8 cellular contexts compared by ENCODE assay signal in the genomic region with DNA sequence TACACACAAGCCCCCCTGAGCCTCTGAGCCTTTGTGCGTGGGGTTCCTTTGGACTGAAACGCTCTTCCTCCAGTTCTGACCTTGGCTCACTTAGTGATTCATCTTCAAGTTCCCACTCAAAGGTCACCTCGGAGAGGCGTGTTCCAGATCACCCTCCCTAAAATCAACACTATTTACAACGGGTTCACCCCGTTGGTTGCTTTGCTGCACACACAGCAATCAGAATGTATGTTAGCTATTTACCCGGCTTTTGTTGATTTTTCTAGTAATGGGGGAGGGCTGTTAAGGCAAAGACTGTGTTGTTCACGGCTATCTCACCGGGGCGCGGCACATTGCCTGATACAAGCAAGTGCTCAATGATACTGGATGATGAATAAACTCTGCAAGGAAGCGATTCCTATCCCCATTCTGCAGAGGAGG. TPM values are rescaled to one million over a fixed set of nuclear protein-coding genes. Genes with fewer than 3 reads are reported as not detected.
DNase-seq lines count a peak whose midpoint lies in the region; ATAC-seq and TF ChIP-seq lines count a peak whose summit lies in the region.

No MANE protein-coding gene starts in this region.

- H3K4me3 ChIP-seq in Panc1 (ENCODE audit: low read depth in 2 of 2, low read length in 2 of 2) (peak overlapping the region; percentile 57 to 84), esophagus muscularis mucosa (peak overlapping the region; percentile 77 to 91 (median 88)), osteoblast (ENCODE audit: insufficient read depth, low read length) (peak overlapping the region; percentile 96)

- intact Hi-C loops in Calu3 (cut with micrococcal nuclease; ENCODE audit: unreplicated experiment) = loop anchor here (2.0 kb wide), 1 partner anchor 74 kb away; the partner anchor contains the start of gene SEC14L5
- intact Hi-C loops in Panc1 (cut with micrococcal nuclease; ENCODE audit: unreplicated experiment) = no loop called here
- intact Hi-C loops in esophagus muscularis mucosa (cut with DNase I) = no loop called here

- H3K27me3 ChIP-seq in Panc1 (ENCODE audit: control insufficient read depth, insufficient read depth, low read length) (no peaks in the 10 kb centered on the region), esophagus muscularis mucosa (no peaks in the 10 kb centered on the region), osteoblast (ENCODE audit: insufficient read depth, low read length) (no peaks in the 10 kb centered on the region)

- H3K9me3 ChIP-seq in Panc1 (ENCODE audit: control insufficient read depth, insufficient read depth, low read depth, low read length) (no peaks in the 10 kb centered on the region), esophagus muscularis mucosa (no peaks in the 10 kb centered on the region), osteoblast (ENCODE audit: low read depth, low read length) (no peaks in the 10 kb centered on the region)

- H3K4me3 Mint-ChIP-seq in Calu3 (ENCODE audit: low read depth, unreplicated experiment) = peak overlapping the region; percentile 76

- CTCF ChIA-PET in Calu3 (lab: Charles Lee) = interaction anchor here (0.6 kb wide), 1 partner anchor 62 kb away, joined by 5 read pairs; no protein-coding TSS in a partner anchor
- CTCF ChIA-PET in Panc1 (lab: Charles Lee) = no interaction called here

- DNase-seq in Calu3 (no peak), Panc1 (ENCODE audit: low read depth, low spot score) (no peak), esophagus muscularis mucosa (ENCODE audit: extremely low spot score) (no peak), osteoblast (ENCODE audit: insufficient read length, low spot score, missing footprints) (peak; percentile 72), hippocampal formation (lab: John Stamatoyannopoulos, UW) (no peak)
- DNase-seq in activated effector memory CD4-positive, alpha-beta T cell treated with Interleukin-2 at 50 U/mL for 16 hours = no peak

- TF ChIP-seq EP300 in esophagus muscularis mucosa (IDR thresholded peaks at IDR 0.05) = no peak

- H3K4me1 Mint-ChIP-seq in Calu3 (ENCODE audit: low read depth, unreplicated experiment) = peaks cover 25% of the 10 kb centered on the region

- H3K27ac ChIP-seq in Panc1 (ENCODE audit: low read length) (peak overlapping the region; percentile 87; the same call in 1 of the 2 replicates), esophagus muscularis mucosa (replicated peaks in 1 of 4) (peak overlapping the region in 1 of 4 donors; percentile 59), osteoblast (ENCODE audit: low read depth, low read length) (no peak overlapping the region)

- POLR2A ChIA-PET in Panc1 (lab: Charles Lee) = no interaction called here

- H4K20me1 ChIP-seq in osteoblast (ENCODE audit: insufficient read depth, low read length) = no peaks in the 10 kb centered on the region

- peak overlapping the region; percentile 99 for H2AFZ ChIP-seq in osteoblast (ENCODE audit: low read length)

- H3K9me3 Mint-ChIP-seq in Calu3 (ENCODE audit: low read depth, unreplicated experiment) = no peaks in the 10 kb centered on the region

- peaks cover 11% of the 10 kb centered on the region for H3K4me1 ChIP-seq in Panc1 (ENCODE audit: control insufficient read depth, insufficient read depth, low read length)
- H3K4me1 ChIP-seq in esophagus muscularis mucosa = peaks cover 16 to 26% (median 23%) of the 10 kb centered on the region in 4 donors
- peaks cover 23% of the 10 kb centered on the region for H3K4me1 ChIP-seq in osteoblast (ENCODE audit: insufficient read depth, low read length)

- in situ Hi-C loops in Panc1 (cut with HindIII; ENCODE audit: low pct_unique_long_range_greater_than_20kb, low sequenced_read_pairs) = no loop called here

- peaks cover 21% of the 10 kb centered on the region for H3K36me3 Mint-ChIP-seq in Calu3 (ENCODE audit: insufficient read depth, unreplicated experiment)

- H3K36me3 ChIP-seq in Panc1 (ENCODE audit: control insufficient read depth, insufficient read depth, low read length) (no peaks in the 10 kb centered on the region), esophagus muscularis mucosa (peaks cover 7 to 39% (median 18%) of the 10 kb centered on the region in 4 donors), osteoblast (ENCODE audit: insufficient read depth, low read length) (no peaks in the 10 kb centered on the region)

- WGBS in esophagus muscularis mucosa = 39% methylated on average over 12 of the region's 12 CpGs

- no peak for TF ChIP-seq POLR2A in esophagus muscularis mucosa (IDR thresholded peaks at IDR 0.05; ENCODE audit: low read depth)

- no peaks in the 10 kb centered on the region for H3K79me2 ChIP-seq in osteoblast (ENCODE audit: insufficient read depth, low read length)

- H3K27ac Mint-ChIP-seq in Calu3 (ENCODE audit: unreplicated experiment) = no peak overlapping the region

- H3K4me2 ChIP-seq in osteoblast (ENCODE audit: insufficient read depth, low read length) = peak overlapping the region; percentile 100

- TF ChIP-seq CTCF in Calu3 (IDR thresholded peaks at IDR 0.05; ENCODE audit: unreplicated experiment) = no peak
- TF ChIP-seq CTCF in Panc1 (IDR thresholded peaks at IDR 0.05) = no peak
- TF ChIP-seq CTCF in esophagus muscularis mucosa (IDR thresholded peaks at IDR 0.05) = no peak
- TF ChIP-seq CTCF in osteoblast (IDR thresholded peaks at IDR 0.05; ENCODE audit: extremely low read depth, low read depth, low read length) = no peak

- BruUV-seq in Calu3 (replicated peaks; lab: Mats Ljungman, UMichigan) (TSS peak; percentile 68), Panc1 (replicated peaks; lab: Mats Ljungman, UMichigan) (no TSS peak)

- peaks cover 30% of the 10 kb centered on the region for H3K27me3 Mint-ChIP-seq in Calu3 (ENCODE audit: unreplicated experiment)

- no peak for ATAC-seq in Panc1
- no peak for ATAC-seq in HG03159 (IDR thresholded peaks at IDR 0.05; ENCODE audit: unreplicated experiment)
- no peak for ATAC-seq in HG03520 (IDR thresholded peaks at IDR 0.05; ENCODE audit: unreplicated experiment)

RNA-seq across cellular contexts. Expression of gene NAGPA, which starts 1.0 kb away (rescaled TPM):
- total RNA-seq in Calu3 (2022) (15.8 and 16.1 TPM in 2 replicates), Panc1 (2021; ENCODE audit: unreplicated experiment) (19.2 TPM), esophagus muscularis mucosa (10 to 100 TPM; 15.4 to 24.1 (median 21.1) TPM), osteoblast (29.8 and 40.2 TPM in 2 replicates)
- polyA plus RNA-seq in Panc1 (2012; ENCODE audit: insufficient read length) = 25.0 TPM

RNA-seq across cellular contexts. Expression of gene C16orf89, which starts 33.0 kb away (rescaled TPM):
- not detected in 2 replicates for total RNA-seq in Calu3 (2022)
- total RNA-seq in Panc1 (2021; ENCODE audit: unreplicated experiment) = not detected
- polyA plus RNA-seq in Panc1 (2012; ENCODE audit: insufficient read length) = not detected
- total RNA-seq in esophagus muscularis mucosa = 1 to 10 TPM; 1.5 to 2.1 (median 1.9) TPM
- 0.59 TPM in 1 of 2 replicates, not detected in the other for total RNA-seq in osteoblast

RNA-seq across cellular contexts. Expression of gene ALG1, which starts 38.9 kb away (rescaled TPM):
- total RNA-seq in Calu3 (2022) = 38.3 and 41.6 TPM in 2 replicates
- total RNA-seq in Panc1 (2021; ENCODE audit: unreplicated experiment) = 46.6 TPM
- polyA plus RNA-seq in Panc1 (2012; ENCODE audit: insufficient read length) = 32.1 TPM
- total RNA-seq in esophagus muscularis mucosa = 10 to 100 TPM; 10.4 to 15.9 (median 12.2) TPM
- total RNA-seq in osteoblast = 43.3 and 43.4 TPM in 2 replicates
